Comparison of ENCODE assay signal across 2 cellular contexts in the genomic region with DNA sequence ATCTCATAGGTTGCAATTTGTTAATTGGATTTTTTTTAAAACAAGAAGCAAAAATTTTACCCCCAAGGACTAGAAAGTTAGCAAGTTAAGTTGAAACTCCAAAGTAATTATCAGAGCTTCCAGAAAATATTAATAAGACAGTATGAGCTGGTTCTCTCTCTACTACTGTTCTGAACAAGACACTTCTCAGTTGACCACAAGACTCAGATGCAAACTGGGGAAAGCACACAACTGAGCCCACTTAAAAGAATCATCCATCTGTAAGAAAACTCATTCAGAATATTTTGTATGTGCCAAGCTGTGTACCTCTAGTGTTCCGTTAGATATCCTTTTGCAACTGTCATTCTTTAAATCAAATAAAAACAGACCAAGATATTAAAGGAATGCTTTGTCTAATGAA.
TF ChIP-seq lines count a peak whose summit lies in the region.

No MANE protein-coding gene starts in this region.

TF ChIP-seq in GM23338, 12 proteins besides CTCF, POLR2A, EP300 and RAD21 (continued from another document):
- TF ChIP-seq, protein P1, sequence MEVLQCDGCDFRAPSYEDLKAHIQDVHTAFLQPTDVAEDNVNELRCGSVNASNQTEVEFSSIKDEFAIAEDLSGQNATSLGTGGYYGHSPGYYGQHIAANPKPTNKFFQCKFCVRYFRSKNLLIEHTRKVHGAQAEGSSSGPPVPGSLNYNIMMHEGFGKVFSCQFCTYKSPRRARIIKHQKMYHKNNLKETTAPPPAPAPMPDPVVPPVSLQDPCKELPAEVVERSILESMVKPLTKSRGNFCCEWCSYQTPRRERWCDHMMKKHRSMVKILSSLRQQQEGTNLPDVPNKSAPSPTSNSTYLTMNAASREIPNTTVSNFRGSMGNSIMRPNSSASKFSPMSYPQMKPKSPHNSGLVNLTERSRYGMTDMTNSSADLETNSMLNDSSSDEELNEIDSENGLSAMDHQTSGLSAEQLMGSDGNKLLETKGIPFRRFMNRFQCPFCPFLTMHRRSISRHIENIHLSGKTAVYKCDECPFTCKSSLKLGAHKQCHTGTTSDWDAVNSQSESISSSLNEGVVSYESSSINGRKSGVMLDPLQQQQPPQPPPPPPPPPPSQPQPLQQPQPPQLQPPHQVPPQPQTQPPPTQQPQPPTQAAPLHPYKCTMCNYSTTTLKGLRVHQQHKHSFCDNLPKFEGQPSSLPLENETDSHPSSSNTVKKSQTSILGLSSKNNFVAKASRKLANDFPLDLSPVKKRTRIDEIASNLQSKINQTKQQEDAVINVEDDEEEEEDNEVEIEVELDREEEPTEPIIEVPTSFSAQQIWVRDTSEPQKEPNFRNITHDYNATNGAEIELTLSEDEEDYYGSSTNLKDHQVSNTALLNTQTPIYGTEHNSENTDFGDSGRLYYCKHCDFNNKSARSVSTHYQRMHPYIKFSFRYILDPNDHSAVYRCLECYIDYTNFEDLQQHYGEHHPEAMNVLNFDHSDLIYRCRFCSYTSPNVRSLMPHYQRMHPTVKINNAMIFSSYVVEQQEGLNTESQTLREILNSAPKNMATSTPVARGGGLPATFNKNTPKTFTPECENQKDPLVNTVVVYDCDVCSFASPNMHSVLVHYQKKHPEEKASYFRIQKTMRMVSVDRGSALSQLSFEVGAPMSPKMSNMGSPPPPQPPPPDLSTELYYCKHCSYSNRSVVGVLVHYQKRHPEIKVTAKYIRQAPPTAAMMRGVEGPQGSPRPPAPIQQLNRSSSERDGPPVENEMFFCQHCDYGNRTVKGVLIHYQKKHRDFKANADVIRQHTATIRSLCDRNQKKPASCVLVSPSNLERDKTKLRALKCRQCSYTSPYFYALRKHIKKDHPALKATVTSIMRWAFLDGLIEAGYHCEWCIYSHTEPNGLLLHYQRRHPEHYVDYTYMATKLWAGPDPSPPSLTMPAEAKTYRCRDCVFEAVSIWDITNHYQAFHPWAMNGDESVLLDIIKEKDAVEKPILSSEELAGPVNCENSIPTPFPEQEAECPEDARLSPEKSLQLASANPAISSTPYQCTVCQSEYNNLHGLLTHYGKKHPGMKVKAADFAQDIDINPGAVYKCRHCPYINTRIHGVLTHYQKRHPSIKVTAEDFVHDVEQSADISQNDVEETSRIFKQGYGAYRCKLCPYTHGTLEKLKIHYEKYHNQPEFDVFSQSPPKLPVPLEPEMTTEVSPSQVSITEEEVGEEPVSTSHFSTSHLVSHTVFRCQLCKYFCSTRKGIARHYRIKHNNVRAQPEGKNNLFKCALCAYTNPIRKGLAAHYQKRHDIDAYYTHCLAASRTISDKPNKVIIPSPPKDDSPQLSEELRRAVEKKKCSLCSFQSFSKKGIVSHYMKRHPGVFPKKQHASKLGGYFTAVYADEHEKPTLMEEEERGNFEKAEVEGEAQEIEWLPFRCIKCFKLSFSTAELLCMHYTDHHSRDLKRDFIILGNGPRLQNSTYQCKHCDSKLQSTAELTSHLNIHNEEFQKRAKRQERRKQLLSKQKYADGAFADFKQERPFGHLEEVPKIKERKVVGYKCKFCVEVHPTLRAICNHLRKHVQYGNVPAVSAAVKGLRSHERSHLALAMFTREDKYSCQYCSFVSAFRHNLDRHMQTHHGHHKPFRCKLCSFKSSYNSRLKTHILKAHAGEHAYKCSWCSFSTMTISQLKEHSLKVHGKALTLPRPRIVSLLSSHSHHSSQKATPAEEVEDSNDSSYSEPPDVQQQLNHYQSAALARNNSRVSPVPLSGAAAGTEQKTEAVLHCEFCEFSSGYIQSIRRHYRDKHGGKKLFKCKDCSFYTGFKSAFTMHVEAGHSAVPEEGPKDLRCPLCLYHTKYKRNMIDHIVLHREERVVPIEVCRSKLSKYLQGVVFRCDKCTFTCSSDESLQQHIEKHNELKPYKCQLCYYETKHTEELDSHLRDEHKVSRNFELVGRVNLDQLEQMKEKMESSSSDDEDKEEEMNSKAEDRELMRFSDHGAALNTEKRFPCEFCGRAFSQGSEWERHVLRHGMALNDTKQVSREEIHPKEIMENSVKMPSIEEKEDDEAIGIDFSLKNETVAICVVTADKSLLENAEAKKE (CRISPR knock-in tag; IDR thresholded peaks at IDR 0.05) = no peak
- no peak for TF ChIP-seq STAT1 (IDR thresholded peaks at IDR 0.05; ENCODE audit: unreplicated experiment)
- TF ChIP-seq JUNB (IDR thresholded peaks at IDR 0.05; ENCODE audit: unreplicated experiment) = no peak
- no peak for TF ChIP-seq ZNF114 (CRISPR knock-in tag; IDR thresholded peaks at IDR 0.05)
- TF ChIP-seq POLR2AphosphoS5 (IDR thresholded peaks at IDR 0.05; ENCODE audit: low read depth) = no peak
- no peak for TF ChIP-seq EZH2 (IDR thresholded peaks at IDR 0.05; ENCODE audit: low read depth, unreplicated experiment)
TF ChIP-seq in GM23338: peak in this region for 0.

TF ChIP-seq in SK-N-SH treated with all-trans-retinoic acid at 6 μM for 48 hours, 23 proteins besides CTCF, POLR2A, EP300 and RAD21:
- TF ChIP-seq, protein P2, sequence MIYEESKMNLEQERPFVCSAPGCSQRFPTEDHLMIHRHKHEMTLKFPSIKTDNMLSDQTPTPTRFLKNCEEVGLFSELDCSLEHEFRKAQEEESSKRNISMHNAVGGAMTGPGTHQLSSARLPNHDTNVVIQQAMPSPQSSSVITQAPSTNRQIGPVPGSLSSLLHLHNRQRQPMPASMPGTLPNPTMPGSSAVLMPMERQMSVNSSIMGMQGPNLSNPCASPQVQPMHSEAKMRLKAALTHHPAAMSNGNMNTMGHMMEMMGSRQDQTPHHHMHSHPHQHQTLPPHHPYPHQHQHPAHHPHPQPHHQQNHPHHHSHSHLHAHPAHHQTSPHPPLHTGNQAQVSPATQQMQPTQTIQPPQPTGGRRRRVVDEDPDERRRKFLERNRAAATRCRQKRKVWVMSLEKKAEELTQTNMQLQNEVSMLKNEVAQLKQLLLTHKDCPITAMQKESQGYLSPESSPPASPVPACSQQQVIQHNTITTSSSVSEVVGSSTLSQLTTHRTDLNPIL (CRISPR knock-in tag; IDR thresholded peaks at IDR 0.05; ENCODE audit: low read depth) = no peak
- TF ChIP-seq, protein P3, sequence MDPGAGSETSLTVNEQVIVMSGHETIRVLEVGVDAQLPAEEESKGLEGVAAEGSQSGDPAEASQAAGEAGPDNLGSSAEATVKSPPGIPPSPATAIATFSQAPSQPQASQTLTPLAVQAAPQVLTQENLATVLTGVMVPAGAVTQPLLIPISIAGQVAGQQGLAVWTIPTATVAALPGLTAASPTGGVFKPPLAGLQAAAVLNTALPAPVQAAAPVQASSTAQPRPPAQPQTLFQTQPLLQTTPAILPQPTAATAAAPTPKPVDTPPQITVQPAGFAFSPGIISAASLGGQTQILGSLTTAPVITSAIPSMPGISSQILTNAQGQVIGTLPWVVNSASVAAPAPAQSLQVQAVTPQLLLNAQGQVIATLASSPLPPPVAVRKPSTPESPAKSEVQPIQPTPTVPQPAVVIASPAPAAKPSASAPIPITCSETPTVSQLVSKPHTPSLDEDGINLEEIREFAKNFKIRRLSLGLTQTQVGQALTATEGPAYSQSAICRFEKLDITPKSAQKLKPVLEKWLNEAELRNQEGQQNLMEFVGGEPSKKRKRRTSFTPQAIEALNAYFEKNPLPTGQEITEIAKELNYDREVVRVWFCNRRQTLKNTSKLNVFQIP (CRISPR knock-in tag; IDR thresholded peaks at IDR 0.05; ENCODE audit: borderline replicate concordance, low read depth) = no peak
- TF ChIP-seq, protein P4, sequence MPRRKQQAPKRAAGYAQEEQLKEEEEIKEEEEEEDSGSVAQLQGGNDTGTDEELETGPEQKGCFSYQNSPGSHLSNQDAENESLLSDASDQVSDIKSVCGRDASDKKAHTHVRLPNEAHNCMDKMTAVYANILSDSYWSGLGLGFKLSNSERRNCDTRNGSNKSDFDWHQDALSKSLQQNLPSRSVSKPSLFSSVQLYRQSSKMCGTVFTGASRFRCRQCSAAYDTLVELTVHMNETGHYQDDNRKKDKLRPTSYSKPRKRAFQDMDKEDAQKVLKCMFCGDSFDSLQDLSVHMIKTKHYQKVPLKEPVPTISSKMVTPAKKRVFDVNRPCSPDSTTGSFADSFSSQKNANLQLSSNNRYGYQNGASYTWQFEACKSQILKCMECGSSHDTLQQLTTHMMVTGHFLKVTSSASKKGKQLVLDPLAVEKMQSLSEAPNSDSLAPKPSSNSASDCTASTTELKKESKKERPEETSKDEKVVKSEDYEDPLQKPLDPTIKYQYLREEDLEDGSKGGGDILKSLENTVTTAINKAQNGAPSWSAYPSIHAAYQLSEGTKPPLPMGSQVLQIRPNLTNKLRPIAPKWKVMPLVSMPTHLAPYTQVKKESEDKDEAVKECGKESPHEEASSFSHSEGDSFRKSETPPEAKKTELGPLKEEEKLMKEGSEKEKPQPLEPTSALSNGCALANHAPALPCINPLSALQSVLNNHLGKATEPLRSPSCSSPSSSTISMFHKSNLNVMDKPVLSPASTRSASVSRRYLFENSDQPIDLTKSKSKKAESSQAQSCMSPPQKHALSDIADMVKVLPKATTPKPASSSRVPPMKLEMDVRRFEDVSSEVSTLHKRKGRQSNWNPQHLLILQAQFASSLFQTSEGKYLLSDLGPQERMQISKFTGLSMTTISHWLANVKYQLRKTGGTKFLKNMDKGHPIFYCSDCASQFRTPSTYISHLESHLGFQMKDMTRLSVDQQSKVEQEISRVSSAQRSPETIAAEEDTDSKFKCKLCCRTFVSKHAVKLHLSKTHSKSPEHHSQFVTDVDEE (CRISPR knock-in tag; IDR thresholded peaks at IDR 0.05) = no peak
- no peak for TF ChIP-seq ARNTL (CRISPR knock-in tag; IDR thresholded peaks at IDR 0.05; ENCODE audit: borderline replicate concordance, low read depth)
- no peak for TF ChIP-seq OSR1 (CRISPR knock-in tag; IDR thresholded peaks at IDR 0.05)
- no peak for TF ChIP-seq GLIS3 (CRISPR knock-in tag; IDR thresholded peaks at IDR 0.05)
- no peak for TF ChIP-seq ESRRG (CRISPR knock-in tag; IDR thresholded peaks at IDR 0.05)
- no peak for TF ChIP-seq RARB (CRISPR knock-in tag; IDR thresholded peaks at IDR 0.05)
- no peak for TF ChIP-seq TOX (CRISPR knock-in tag; IDR thresholded peaks at IDR 0.05; ENCODE audit: borderline replicate concordance)
- no peak for TF ChIP-seq ZNF8 (CRISPR knock-in tag; IDR thresholded peaks at IDR 0.05)
- TF ChIP-seq ZFP30 (CRISPR knock-in tag; IDR thresholded peaks at IDR 0.05) = no peak
- no peak for TF ChIP-seq CSDC2 (CRISPR knock-in tag; IDR thresholded peaks at IDR 0.05)
- TF ChIP-seq ZFP3 (CRISPR knock-in tag; IDR thresholded peaks at IDR 0.05) = no peak
- TF ChIP-seq, protein P5, sequence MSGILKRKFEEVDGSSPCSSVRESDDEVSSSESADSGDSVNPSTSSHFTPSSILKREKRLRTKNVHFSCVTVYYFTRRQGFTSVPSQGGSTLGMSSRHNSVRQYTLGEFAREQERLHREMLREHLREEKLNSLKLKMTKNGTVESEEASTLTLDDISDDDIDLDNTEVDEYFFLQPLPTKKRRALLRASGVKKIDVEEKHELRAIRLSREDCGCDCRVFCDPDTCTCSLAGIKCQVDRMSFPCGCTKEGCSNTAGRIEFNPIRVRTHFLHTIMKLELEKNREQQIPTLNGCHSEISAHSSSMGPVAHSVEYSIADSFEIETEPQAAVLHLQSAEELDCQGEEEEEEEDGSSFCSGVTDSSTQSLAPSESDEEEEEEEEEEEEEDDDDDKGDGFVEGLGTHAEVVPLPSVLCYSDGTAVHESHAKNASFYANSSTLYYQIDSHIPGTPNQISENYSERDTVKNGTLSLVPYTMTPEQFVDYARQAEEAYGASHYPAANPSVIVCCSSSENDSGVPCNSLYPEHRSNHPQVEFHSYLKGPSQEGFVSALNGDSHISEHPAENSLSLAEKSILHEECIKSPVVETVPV (CRISPR knock-in tag; IDR thresholded peaks at IDR 0.05) = no peak
TF ChIP-seq in SK-N-SH treated with all-trans-retinoic acid at 6 μM for 48 hours: peak in this region for 0.
